Comparison of ENCODE assay signal across 1 cellular context in genomic region chr16:4744758-4745569, GRCh38.
TF ChIP-seq lines count a peak whose summit lies in the region.

No MANE protein-coding gene starts in this region.

TF ChIP-seq in K562, 482 proteins besides CTCF, POLR2A, EP300 and RAD21 (continued from another document):
- TF ChIP-seq ZBTB11 (CRISPR knock-in tag; IDR thresholded peaks at IDR 0.05) (no peak), NR2C2 (CRISPR knock-in tag; IDR thresholded peaks at IDR 0.05) (no peak), NR2C2 (tag; IDR thresholded peaks at IDR 0.05) (no peak), CEBPZ (IDR thresholded peaks at IDR 0.05; ENCODE audit: borderline replicate concordance, low read depth, low read length) (no peak), FOXM1 (IDR thresholded peaks at IDR 0.05; ENCODE audit: low read depth) (no peak), FOXM1 (CRISPR knock-in tag; IDR thresholded peaks at IDR 0.05; ENCODE audit: low read depth) (no peak), ZNF253 (CRISPR knock-in tag; conservative IDR thresholded peaks at IDR 0.05) (no peak), TRIM24 (IDR thresholded peaks at IDR 0.05) (no peak), BACH1 (tag; IDR thresholded peaks at IDR 0.05) (no peak), ZNF12 (CRISPR knock-in tag; IDR thresholded peaks at IDR 0.05) (no peak), ZNF76 (CRISPR knock-in tag; IDR thresholded peaks at IDR 0.05; ENCODE audit: borderline replicate concordance) (no peak), MEF2D (tag; conservative IDR thresholded peaks at IDR 0.05; ENCODE audit: low read depth) (no peak), MTF1 (CRISPR knock-in tag; IDR thresholded peaks at IDR 0.05; ENCODE audit: borderline replicate concordance) (no peak), ZBTB7A (IDR thresholded peaks at IDR 0.05; ENCODE audit: borderline replicate concordance, control insufficient read depth, low read depth, low read length) (peak; percentile 14; the same call in 1 of the 2 replicates), NONO (IDR thresholded peaks at IDR 0.05; ENCODE audit: low read depth in 2 of 2, low read length in 1 of 2) (no peak), KDM2B (CRISPR knock-in tag; IDR thresholded peaks at IDR 0.05) (no peak), HINFP (tag; conservative IDR thresholded peaks at IDR 0.05; ENCODE audit: low read depth) (no peak), SPI1 (IDR thresholded peaks at IDR 0.05; ENCODE audit: borderline replicate concordance, low read depth, low read length) (no peak), CREB5 (CRISPR knock-in tag; IDR thresholded peaks at IDR 0.05) (no peak), HMG20B (CRISPR knock-in tag; IDR thresholded peaks at IDR 0.05) (no peak), PYGO2 (tag; IDR thresholded peaks at IDR 0.05) (no peak), ZNF277 (CRISPR knock-in tag; IDR thresholded peaks at IDR 0.05; ENCODE audit: borderline replicate concordance) (no peak), HDAC6 (IDR thresholded peaks at IDR 0.05; ENCODE audit: low read depth, low read length) (no peak)
